Comparison of ENCODE assay signal across 9 cellular contexts in the genomic region with DNA sequence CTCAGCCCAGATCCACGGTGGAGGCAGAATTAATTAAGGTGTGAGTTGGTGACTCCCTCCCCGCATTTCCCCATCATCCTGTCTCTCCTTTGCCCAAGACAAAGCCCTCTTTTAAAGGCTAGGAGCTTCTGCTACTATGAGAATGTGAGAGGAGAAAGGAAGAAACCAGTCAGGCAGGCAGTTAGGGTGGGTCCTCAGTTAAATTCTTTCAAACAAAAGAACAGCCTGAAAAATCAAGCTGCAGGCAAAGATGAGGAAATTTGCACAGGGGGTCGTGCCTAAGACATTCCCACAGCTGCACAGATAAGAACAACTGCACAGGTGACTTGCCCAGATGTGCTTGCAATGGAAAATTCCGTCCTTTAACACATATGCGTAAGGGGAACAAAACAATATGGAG. TPM values are rescaled to one million over a fixed set of nuclear protein-coding genes. Genes with fewer than 3 reads are reported as not detected.
"Had no signal": no experiment of that assay in that cellular context is flagged by ENCODE, and none has a peak within 500 bp of the region (broad histone marks: within the 10 kb centered on the region; RNA-seq: fewer than 3 reads in every experiment).

No MANE protein-coding gene starts in this region.

- DNase-seq: H9, HCEC 1CT, HFFc6, KG1 had no signal

- H3K4me3 ChIP-seq: GM23338 had no signal

- ATAC-seq: GM23338 had no signal

- FAIRE-seq: H1, H54, HTR-8/SVneo had no signal

- H3K4me2 ChIP-seq: GM23338 had no signal

- H2AFZ ChIP-seq: GM23338 had no signal

RNA-seq across cellular contexts. Expression of a gene that starts 47.6 kb away (rescaled TPM):
- polyA plus RNA-seq: IgD-negative memory B cell had no signal
